Comparison of ENCODE assay signal across 12 cellular contexts in genomic region chr6:166499350-166500163, GRCh38.
DNase-seq lines count a peak whose midpoint lies in the region; ATAC-seq and TF ChIP-seq lines count a peak whose summit lies in the region.
"Had no signal": no experiment of that assay in that cellular context is flagged by ENCODE, and none has a peak within 500 bp of the region (broad histone marks: within the 10 kb centered on the region; RNA-seq: fewer than 3 reads in every experiment).

No MANE protein-coding gene starts in this region.

- ATAC-seq in GM18502 (IDR thresholded peaks at IDR 0.05; ENCODE audit: poor library complexity, unreplicated experiment) (peak; percentile 88), GM19043 (IDR thresholded peaks at IDR 0.05; ENCODE audit: low read depth, unreplicated experiment) (peak; percentile 60), HG02885 (IDR thresholded peaks at IDR 0.05; ENCODE audit: poor library complexity, unreplicated experiment) (peak; percentile 69), HG02970 (IDR thresholded peaks at IDR 0.05; ENCODE audit: low FRiP score, unreplicated experiment) (no peak)
- ATAC-seq: CD8-positive, alpha-beta T cell had no signal

- H3K27ac ChIP-seq in angular gyrus (ENCODE audit: low read depth, low read length), result peak overlapping the region; percentile 59
- H3K27ac ChIP-seq: SJCRH30 had no signal

- DNase-seq in COR-L47 (lab: John Stamatoyannopoulos, UW), result no peak
- no peak for DNase-seq in GM20000 (ENCODE audit: low spot score)
- no peak for DNase-seq in D341Med (ENCODE audit: low spot score)
- DNase-seq: CD8-positive, alpha-beta T cell; Karpas-422; NCI-H446 treated with DMSO at 0.1 percent for 48 hours; SJCRH30 had no signal

- TF ChIP-seq CTCF in GM20000 (IDR thresholded peaks at IDR 0.05; ENCODE audit: extremely low read depth, missing control alignments), result no peak
